ENCODE assay signal across 9 cellular contexts in the genomic region with DNA sequence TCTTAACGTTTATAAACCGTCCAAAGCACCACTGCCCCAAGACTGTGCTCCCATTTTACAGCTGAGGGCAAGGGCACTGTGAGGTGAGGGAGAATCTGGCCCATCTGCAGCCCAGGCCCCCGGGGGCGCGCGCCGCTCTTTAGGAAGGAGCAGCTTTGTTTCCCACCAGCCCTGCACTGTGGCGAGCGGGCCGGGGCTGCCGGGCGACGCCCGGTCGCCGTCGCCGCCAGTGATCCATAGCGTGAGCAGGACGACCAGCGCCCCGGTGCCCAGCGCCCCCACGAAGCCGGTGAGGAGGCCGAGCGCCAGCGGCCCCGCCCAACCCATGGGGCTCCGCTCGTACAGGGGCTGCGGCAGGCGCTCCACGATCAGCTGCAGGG. TPM values are rescaled to one million over a fixed set of nuclear protein-coding genes. Genes with fewer than 3 reads are reported as not detected.
DNase-seq lines count a peak whose midpoint lies in the region; ATAC-seq and TF ChIP-seq lines count a peak whose summit lies in the region.
"Had no signal": no experiment of that assay in that cellular context is flagged by ENCODE, and none has a peak within 500 bp of the region (broad histone marks: within the 10 kb centered on the region; RNA-seq: fewer than 3 reads in every experiment).

No MANE protein-coding gene starts in this region.

- H3K27me3 ChIP-seq in dorsolateral prefrontal cortex (no peaks in the 10 kb centered on the region), mucosa of stomach (ENCODE audit: control insufficient read depth, insufficient read depth, low read length) (peaks cover 3% of the 10 kb centered on the region), upper lobe of right lung (no peaks in the 10 kb centered on the region)

- H3K9me3 Mint-ChIP-seq in activated naive CD4-positive, alpha-beta T cell treated with anti-CD3 and anti-CD28 coated beads, Interleukin-2, amount 50 U/mL, for 24 hours: no peaks in the 10 kb centered on the region

- peak overlapping the region; percentile 92 for H3K9ac ChIP-seq in mucosa of stomach (ENCODE audit: low read length)

- TF ChIP-seq CTCF in dorsolateral prefrontal cortex (IDR thresholded peaks at IDR 0.05 in 54 of 56, conservative IDR thresholded peaks at IDR 0.05 in 2 of 56; ENCODE audit: low read depth in 1 of 56, partially characterized antibody in 56 of 56) (peak in 1 of 56 donors; percentile 0), upper lobe of right lung (IDR thresholded peaks at IDR 0.05) (no peak), GM10248 (IDR thresholded peaks at IDR 0.05; ENCODE audit: control extremely low read depth, extremely low read depth, low read depth, missing control alignments) (no peak)

- H3K36me3 Mint-ChIP-seq in activated naive CD4-positive, alpha-beta T cell treated with anti-CD3 and anti-CD28 coated beads, Interleukin-2, amount 50 U/mL, for 24 hours: no peaks in the 10 kb centered on the region

- POLR2A ChIA-PET in GM10248 (lab: Yijun Ruan, JAX): no interaction called here

- H3K4me1 ChIP-seq in mucosa of stomach (ENCODE audit: control insufficient read depth, insufficient read depth, low read length): peaks cover 14% of the 10 kb centered on the region
- H3K4me1 ChIP-seq in upper lobe of right lung: peaks cover 4% of the 10 kb centered on the region

- no peaks in the 10 kb centered on the region for H3K27me3 Mint-ChIP-seq in activated naive CD4-positive, alpha-beta T cell treated with anti-CD3 and anti-CD28 coated beads, Interleukin-2, amount 50 U/mL, for 24 hours

- no peak for DNase-seq in activated naive CD4-positive, alpha-beta T cell (lab: John Stamatoyannopoulos, UW)
- DNase-seq in dorsolateral prefrontal cortex (no peak), upper lobe of right lung (no peak), NCI-H524 treated with DMSO at 0.1 percent for 48 hours (lab: John Stamatoyannopoulos, UW) (no peak), MV-4-11 (lab: John Stamatoyannopoulos, UW) (no peak), GM10248 (ENCODE audit: extremely low spot score) (no peak)
- DNase-seq: KG1 had no signal

- H3K4me3 ChIP-seq in dorsolateral prefrontal cortex: peak overlapping the region in 58 of 59 donors; percentile 42 to 77 (median 66)
- no peak overlapping the region for H3K4me3 ChIP-seq in mucosa of stomach (ENCODE audit: low read length)
- peak overlapping the region; percentile 60 for H3K4me3 ChIP-seq in upper lobe of right lung

- H3K4me1 Mint-ChIP-seq in activated naive CD4-positive, alpha-beta T cell treated with anti-CD3 and anti-CD28 coated beads, Interleukin-2, amount 50 U/mL, for 24 hours: peaks cover 9% of the 10 kb centered on the region

- H3K9me3 ChIP-seq in mucosa of stomach (ENCODE audit: control insufficient read depth, low read length) (no peaks in the 10 kb centered on the region), upper lobe of right lung (no peaks in the 10 kb centered on the region)

- CTCF ChIA-PET in GM10248 (lab: Yijun Ruan, JAX): interaction anchor here (0.8 to 1.4 kb wide), 7 partner anchors 10 to 393 kb away, joined by 3 read pairs; no protein-coding TSS in a partner anchor

- H3K27ac ChIP-seq in dorsolateral prefrontal cortex (peak overlapping the region in 37 of 59 donors; percentile 6 to 91 (median 65)), upper lobe of right lung (peak overlapping the region; percentile 24)

- no peak for ATAC-seq in upper lobe of right lung

- H3K4me3 Mint-ChIP-seq in activated naive CD4-positive, alpha-beta T cell treated with anti-CD3 and anti-CD28 coated beads, Interleukin-2, amount 50 U/mL, for 24 hours: peak overlapping the region; percentile 68

- H3K36me3 ChIP-seq in mucosa of stomach (ENCODE audit: control insufficient read depth, insufficient read depth, low read length): no peaks in the 10 kb centered on the region
- no peaks in the 10 kb centered on the region for H3K36me3 ChIP-seq in upper lobe of right lung

- intact Hi-C loops in dorsolateral prefrontal cortex (cut with DNase I) (loop anchor here (5.0 to 10.0 kb wide), 2 partner anchors 141 to 222 kb away; partner anchors contain the start of genes ACVR1B (in 1 of the 2) and SCN8A (in 1 of the 2)), upper lobe of right lung (cut with DNase I) (no loop called here)

- no peak overlapping the region for H3K27ac Mint-ChIP-seq in activated naive CD4-positive, alpha-beta T cell treated with anti-CD3 and anti-CD28 coated beads, Interleukin-2, amount 50 U/mL, for 24 hours

RNA-seq across cellular contexts. Expression of gene FIGNL2, which starts 34.6 kb away (rescaled TPM):
- total RNA-seq in dorsolateral prefrontal cortex (1 to 10 TPM in 119 of 120 experiments, under 1 TPM in 1; 0.93 to 4.3 (median 2.1) TPM), upper lobe of right lung (1.5 TPM)
